In the genomic region with DNA sequence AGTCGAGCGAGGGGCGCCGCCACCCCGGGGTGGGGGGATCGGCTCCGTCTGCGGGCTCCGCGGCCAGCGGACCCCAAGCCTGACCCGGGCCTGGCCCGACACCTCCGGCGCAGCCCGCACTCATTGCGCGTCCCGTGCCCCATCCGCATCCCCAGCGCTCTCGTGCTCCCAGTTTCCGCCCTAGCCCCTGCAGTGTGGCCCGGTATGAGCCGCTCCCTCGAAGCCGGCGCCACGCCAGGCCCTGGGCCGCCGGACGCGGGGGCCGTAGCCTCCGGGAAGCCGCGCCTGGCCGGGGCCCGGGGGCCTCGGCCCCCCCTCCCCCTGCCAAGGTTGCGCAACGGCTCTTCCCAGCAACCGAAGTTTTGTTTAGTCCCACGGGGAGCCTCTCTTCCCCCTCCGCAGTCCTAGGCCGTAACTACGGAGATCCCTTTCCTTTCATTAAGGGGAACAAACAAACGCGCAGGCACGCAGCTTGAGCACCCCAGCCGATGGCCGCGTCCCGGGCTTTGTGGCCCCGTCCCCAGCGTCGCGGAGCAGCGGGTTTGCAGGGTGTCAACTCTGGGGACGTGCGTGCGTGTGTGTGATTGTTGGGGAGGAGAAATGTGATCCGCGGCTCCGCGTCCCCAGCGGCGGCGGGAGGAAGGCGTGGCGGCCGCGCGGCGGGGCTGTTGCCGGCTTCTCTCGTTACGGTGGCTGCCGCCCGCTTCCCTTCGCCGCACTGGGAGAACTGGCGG, we compare ENCODE assay signal across 1 cellular context.
TF ChIP-seq lines count a peak whose summit lies in the region.

No MANE protein-coding gene starts in this region.

TF ChIP-seq in H1, 55 proteins besides CTCF, POLR2A, EP300 and RAD21:
- TF ChIP-seq TAF7 (optimal IDR thresholded peaks at IDR 0.05; ENCODE audit: borderline replicate concordance, low read depth, low read length) (peak; percentile 49), JUND (IDR thresholded peaks at IDR 0.05; ENCODE audit: low read length) (no peak), ZNF274 (IDR thresholded peaks at IDR 0.05; ENCODE audit: borderline replicate concordance, extremely low read depth, low read length) (no peak), TAF1 (IDR thresholded peaks at IDR 0.05; ENCODE audit: low read depth, low read length) (peak; percentile 74; the same call in 1 of the 2 replicates), POLR2AphosphoS5 (IDR thresholded peaks at IDR 0.05; ENCODE audit: low read depth, low read length) (peak; percentile 81), HDAC6 (IDR thresholded peaks at IDR 0.05; ENCODE audit: low read depth, low read length) (no peak), YY1 (IDR thresholded peaks at IDR 0.05; ENCODE audit: low read depth, low read length) (no peak), RFX5 (IDR thresholded peaks at IDR 0.05; ENCODE audit: borderline replicate concordance, low read depth, low read length) (no peak), EZH2 (IDR thresholded peaks at IDR 0.05; ENCODE audit: low read depth, low read length, severe bottlenecking) (peak; percentile 34), GTF2F1 (IDR thresholded peaks at IDR 0.05; ENCODE audit: borderline replicate concordance, low read depth, low read length) (peak; percentile 16; the same call in 1 of the 2 replicates), RNF2 (IDR thresholded peaks at IDR 0.05; ENCODE audit: borderline replicate concordance, low read depth, low read length, missing control alignments, poor library complexity, severe bottlenecking) (no peak), SRF (IDR thresholded peaks at IDR 0.05; ENCODE audit: low read depth, low read length) (no peak), CEBPB (IDR thresholded peaks at IDR 0.05; ENCODE audit: low read depth, low read length) (peak; percentile 100), ASH2L (IDR thresholded peaks at IDR 0.05; ENCODE audit: low read length) (peak; percentile 95), CBX5 (IDR thresholded peaks at IDR 0.05; ENCODE audit: low read depth, low read length) (no peak), SAP30 (IDR thresholded peaks at IDR 0.05; ENCODE audit: insufficient read depth, insufficient replicate concordance, low read length) (no peak), CHD1 (IDR thresholded peaks at IDR 0.05; ENCODE audit: low read depth, low read length) (no peak), SIX5 (IDR thresholded peaks at IDR 0.05; ENCODE audit: low read depth, low read length) (no peak), NRF1 (IDR thresholded peaks at IDR 0.05; ENCODE audit: low read depth, low read length) (no peak), NANOG (IDR thresholded peaks at IDR 0.05; ENCODE audit: insufficient read depth, low read depth, low read length, poor library complexity, severe bottlenecking) (no peak), MAFK (IDR thresholded peaks at IDR 0.05; ENCODE audit: low read depth, low read length) (no peak), TEAD4 (IDR thresholded peaks at IDR 0.05; ENCODE audit: low read depth, low read length) (no peak), SP1 (IDR thresholded peaks at IDR 0.05; ENCODE audit: low read depth, low read length) (no peak), CHD2 (IDR thresholded peaks at IDR 0.05; ENCODE audit: low read length) (no peak), POU5F1 (IDR thresholded peaks at IDR 0.05; ENCODE audit: low read depth, low read length) (no peak), HDAC2 (IDR thresholded peaks at IDR 0.05; ENCODE audit: borderline replicate concordance in 1 of 2, low read depth in 2 of 2, low read length in 2 of 2) (peak; percentile 1 to 25; a peak in 1 of 4 replicates), TCF12 (IDR thresholded peaks at IDR 0.05; ENCODE audit: low read depth, low read length) (no peak), RXRA (IDR thresholded peaks at IDR 0.05; ENCODE audit: insufficient read depth, low read depth, low read length) (no peak), TBP (IDR thresholded peaks at IDR 0.05; ENCODE audit: low read depth, low read length) (peak; percentile 54), CBX8 (IDR thresholded peaks at IDR 0.05; ENCODE audit: borderline replicate concordance, low read depth, low read length) (no peak), SUZ12 (IDR thresholded peaks at IDR 0.05; ENCODE audit: low read length) (0 out of 2 replicates have a peak, but pooled peaks have one; percentile 27), PHF8 (conservative IDR thresholded peaks at IDR 0.05; ENCODE audit: low read depth, low read length) (peak; percentile 10; the same call in 1 of the 2 replicates), SP4 (IDR thresholded peaks at IDR 0.05; ENCODE audit: low read length) (no peak), GABPA (IDR thresholded peaks at IDR 0.05; ENCODE audit: borderline replicate concordance, insufficient read depth, low read length) (no peak), CTBP2 (IDR thresholded peaks at IDR 0.05; ENCODE audit: borderline replicate concordance, insufficient read depth, insufficient read length, low read length) (no peak), SIRT6 (IDR thresholded peaks at IDR 0.05; ENCODE audit: low read length) (no peak), KDM5A (IDR thresholded peaks at IDR 0.05; ENCODE audit: low read length) (no peak), RBBP5 (IDR thresholded peaks at IDR 0.05; ENCODE audit: borderline replicate concordance, low read depth, low read length) (peak; percentile 92; the same call in 1 of the 2 replicates), KDM4A (IDR thresholded peaks at IDR 0.05; ENCODE audit: low read depth, low read length, severe bottlenecking) (peak; percentile 48), KDM1A (IDR thresholded peaks at IDR 0.05; ENCODE audit: borderline replicate concordance, low read length) (no peak)
- TF ChIP-seq, protein P1, sequence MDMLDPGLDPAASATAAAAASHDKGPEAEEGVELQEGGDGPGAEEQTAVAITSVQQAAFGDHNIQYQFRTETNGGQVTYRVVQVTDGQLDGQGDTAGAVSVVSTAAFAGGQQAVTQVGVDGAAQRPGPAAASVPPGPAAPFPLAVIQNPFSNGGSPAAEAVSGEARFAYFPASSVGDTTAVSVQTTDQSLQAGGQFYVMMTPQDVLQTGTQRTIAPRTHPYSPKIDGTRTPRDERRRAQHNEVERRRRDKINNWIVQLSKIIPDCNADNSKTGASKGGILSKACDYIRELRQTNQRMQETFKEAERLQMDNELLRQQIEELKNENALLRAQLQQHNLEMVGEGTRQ (IDR thresholded peaks at IDR 0.05; ENCODE audit: low read length) = no peak
- TF ChIP-seq, protein P2, sequence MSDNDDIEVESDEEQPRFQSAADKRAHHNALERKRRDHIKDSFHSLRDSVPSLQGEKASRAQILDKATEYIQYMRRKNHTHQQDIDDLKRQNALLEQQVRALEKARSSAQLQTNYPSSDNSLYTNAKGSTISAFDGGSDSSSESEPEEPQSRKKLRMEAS (IDR thresholded peaks at IDR 0.05) = no peak; the same call in 1 of the 2 replicates
- TF ChIP-seq, protein P3, sequence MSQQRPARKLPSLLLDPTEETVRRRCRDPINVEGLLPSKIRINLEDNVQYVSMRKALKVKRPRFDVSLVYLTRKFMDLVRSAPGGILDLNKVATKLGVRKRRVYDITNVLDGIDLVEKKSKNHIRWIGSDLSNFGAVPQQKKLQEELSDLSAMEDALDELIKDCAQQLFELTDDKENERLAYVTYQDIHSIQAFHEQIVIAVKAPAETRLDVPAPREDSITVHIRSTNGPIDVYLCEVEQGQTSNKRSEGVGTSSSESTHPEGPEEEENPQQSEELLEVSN (IDR thresholded peaks at IDR 0.05) = no peak
- TF ChIP-seq, protein P4, sequence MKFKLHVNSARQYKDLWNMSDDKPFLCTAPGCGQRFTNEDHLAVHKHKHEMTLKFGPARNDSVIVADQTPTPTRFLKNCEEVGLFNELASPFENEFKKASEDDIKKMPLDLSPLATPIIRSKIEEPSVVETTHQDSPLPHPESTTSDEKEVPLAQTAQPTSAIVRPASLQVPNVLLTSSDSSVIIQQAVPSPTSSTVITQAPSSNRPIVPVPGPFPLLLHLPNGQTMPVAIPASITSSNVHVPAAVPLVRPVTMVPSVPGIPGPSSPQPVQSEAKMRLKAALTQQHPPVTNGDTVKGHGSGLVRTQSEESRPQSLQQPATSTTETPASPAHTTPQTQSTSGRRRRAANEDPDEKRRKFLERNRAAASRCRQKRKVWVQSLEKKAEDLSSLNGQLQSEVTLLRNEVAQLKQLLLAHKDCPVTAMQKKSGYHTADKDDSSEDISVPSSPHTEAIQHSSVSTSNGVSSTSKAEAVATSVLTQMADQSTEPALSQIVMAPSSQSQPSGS (IDR thresholded peaks at IDR 0.05; ENCODE audit: low read length) = no peak
